1 cellular context compared by ENCODE assay signal in the genomic region with DNA sequence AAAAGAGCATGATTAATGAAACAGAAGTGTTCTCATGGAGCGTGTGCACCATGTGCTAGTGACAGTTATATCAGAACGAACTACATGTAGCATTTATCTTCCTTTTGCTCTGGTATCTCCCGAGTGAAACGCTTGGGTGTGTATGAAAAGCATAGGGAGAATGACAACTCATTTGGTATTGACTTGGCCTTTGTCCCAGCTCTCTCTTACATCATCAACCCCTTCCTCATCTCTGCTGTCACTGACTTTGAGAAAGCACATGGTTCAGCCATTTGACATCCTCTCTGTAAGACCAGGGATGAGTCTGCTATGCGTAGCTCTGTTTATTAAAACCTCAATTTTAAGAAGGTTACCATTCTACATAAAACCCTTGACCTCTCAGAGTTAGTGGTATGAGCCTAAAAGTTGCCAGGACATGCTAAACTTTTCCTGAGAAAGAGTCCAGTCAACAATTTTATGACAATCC.
TF ChIP-seq lines count a peak whose summit lies in the region.

No MANE protein-coding gene starts in this region.

TF ChIP-seq in HepG2, 621 proteins besides CTCF, POLR2A, EP300 and RAD21 (continued from another document and continues in another):
- TF ChIP-seq, protein P1, sequence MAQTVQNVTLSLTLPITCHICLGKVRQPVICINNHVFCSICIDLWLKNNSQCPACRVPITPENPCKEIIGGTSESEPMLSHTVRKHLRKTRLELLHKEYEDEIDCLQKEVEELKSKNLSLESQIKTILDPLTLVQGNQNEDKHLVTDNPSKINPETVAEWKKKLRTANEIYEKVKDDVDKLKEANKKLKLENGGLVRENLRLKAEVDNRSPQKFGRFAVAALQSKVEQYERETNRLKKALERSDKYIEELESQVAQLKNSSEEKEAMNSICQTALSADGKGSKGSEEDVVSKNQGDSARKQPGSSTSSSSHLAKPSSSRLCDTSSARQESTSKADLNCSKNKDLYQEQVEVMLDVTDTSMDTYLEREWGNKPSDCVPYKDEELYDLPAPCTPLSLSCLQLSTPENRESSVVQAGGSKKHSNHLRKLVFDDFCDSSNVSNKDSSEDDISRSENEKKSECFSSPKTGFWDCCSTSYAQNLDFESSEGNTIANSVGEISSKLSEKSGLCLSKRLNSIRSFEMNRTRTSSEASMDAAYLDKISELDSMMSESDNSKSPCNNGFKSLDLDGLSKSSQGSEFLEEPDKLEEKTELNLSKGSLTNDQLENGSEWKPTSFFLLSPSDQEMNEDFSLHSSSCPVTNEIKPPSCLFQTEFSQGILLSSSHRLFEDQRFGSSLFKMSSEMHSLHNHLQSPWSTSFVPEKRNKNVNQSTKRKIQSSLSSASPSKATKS (CRISPR knock-in tag; IDR thresholded peaks at IDR 0.05), result 0 out of 2 replicates have a peak, but pooled peaks have one; percentile 34
- TF ChIP-seq CENPX (CRISPR knock-in tag; IDR thresholded peaks at IDR 0.05) (no peak), DR1 (CRISPR knock-in tag; IDR thresholded peaks at IDR 0.05) (no peak), NFATC3 (CRISPR knock-in tag; IDR thresholded peaks at IDR 0.05) (0 out of 2 replicates have a peak, but pooled peaks have one; percentile 48), ARNT2 (CRISPR knock-in tag; IDR thresholded peaks at IDR 0.05; ENCODE audit: low read depth) (no peak), ATF7 (IDR thresholded peaks at IDR 0.05) (peak; percentile 24; the same call in 1 of the 2 replicates), ATF7 (CRISPR knock-in tag; IDR thresholded peaks at IDR 0.05) (no peak), SIN3A (IDR thresholded peaks at IDR 0.05; ENCODE audit: borderline replicate concordance, low read depth, low read length) (peak; percentile 69; the same call in 1 of the 2 replicates), ZNF124 (CRISPR knock-in tag; IDR thresholded peaks at IDR 0.05) (0 out of 2 replicates have a peak, but pooled peaks have one; percentile 17), ONECUT2 (CRISPR knock-in tag; IDR thresholded peaks at IDR 0.05) (peak; percentile 52; the same call in 1 of the 2 replicates), KLF16 (CRISPR knock-in tag; IDR thresholded peaks at IDR 0.05) (peak in 1 of 2 experiments; percentile 70; a peak in 1 of 4 replicates), ZNF367 (CRISPR knock-in tag; IDR thresholded peaks at IDR 0.05; ENCODE audit: borderline replicate concordance) (no peak), NFE2L2 (IDR thresholded peaks at IDR 0.05; ENCODE audit: low read length) (no peak), HOXD1 (CRISPR knock-in tag; IDR thresholded peaks at IDR 0.05) (peak; percentile 31; the same call in 1 of the 2 replicates), THYN1 (CRISPR knock-in tag; IDR thresholded peaks at IDR 0.05; ENCODE audit: borderline replicate concordance, low read depth) (0 out of 2 replicates have a peak, but pooled peaks have one; percentile 69), ZNF790 (CRISPR knock-in tag; IDR thresholded peaks at IDR 0.05; ENCODE audit: borderline replicate concordance) (no peak; the same call in 1 of the 2 replicates), ZSCAN21 (CRISPR knock-in tag; IDR thresholded peaks at IDR 0.05; ENCODE audit: borderline replicate concordance) (no peak), KLF12 (CRISPR knock-in tag; IDR thresholded peaks at IDR 0.05; ENCODE audit: borderline replicate concordance) (peak; percentile 41; the same call in 1 of the 2 replicates), ZSCAN9 (CRISPR knock-in tag; IDR thresholded peaks at IDR 0.05; ENCODE audit: borderline replicate concordance) (peak; percentile 93), NR3C1 (CRISPR knock-in tag; IDR thresholded peaks at IDR 0.05) (no peak), RNF2 (conservative IDR thresholded peaks at IDR 0.05; ENCODE audit: low read depth) (peak; percentile 72; the same call in 1 of the 2 replicates), SOX13 (IDR thresholded peaks at IDR 0.05) (no peak), SOX13 (CRISPR knock-in tag; conservative IDR thresholded peaks at IDR 0.05 in 1 of 2, IDR thresholded peaks at IDR 0.05 in 1 of 2) (peak in 1 of 2 experiments; percentile 64; a peak in 2 of 4 replicates), CREB1 (IDR thresholded peaks at IDR 0.05) (peak; percentile 52), CREB1 (CRISPR knock-in tag; IDR thresholded peaks at IDR 0.05) (peak; percentile 43; the same call in 1 of the 2 replicates), HMG20A (CRISPR knock-in tag; IDR thresholded peaks at IDR 0.05; ENCODE audit: borderline replicate concordance) (peak; percentile 48; the same call in 1 of the 2 replicates), THAP11 (CRISPR knock-in tag; IDR thresholded peaks at IDR 0.05) (peak; percentile 57), MTF2 (CRISPR knock-in tag; IDR thresholded peaks at IDR 0.05; ENCODE audit: borderline replicate concordance) (no peak), ELF4 (CRISPR knock-in tag; IDR thresholded peaks at IDR 0.05; ENCODE audit: borderline replicate concordance) (no peak), ZSCAN12 (CRISPR knock-in tag; IDR thresholded peaks at IDR 0.05) (peak; percentile 53; the same call in 1 of the 2 replicates)
- TF ChIP-seq, protein P2, sequence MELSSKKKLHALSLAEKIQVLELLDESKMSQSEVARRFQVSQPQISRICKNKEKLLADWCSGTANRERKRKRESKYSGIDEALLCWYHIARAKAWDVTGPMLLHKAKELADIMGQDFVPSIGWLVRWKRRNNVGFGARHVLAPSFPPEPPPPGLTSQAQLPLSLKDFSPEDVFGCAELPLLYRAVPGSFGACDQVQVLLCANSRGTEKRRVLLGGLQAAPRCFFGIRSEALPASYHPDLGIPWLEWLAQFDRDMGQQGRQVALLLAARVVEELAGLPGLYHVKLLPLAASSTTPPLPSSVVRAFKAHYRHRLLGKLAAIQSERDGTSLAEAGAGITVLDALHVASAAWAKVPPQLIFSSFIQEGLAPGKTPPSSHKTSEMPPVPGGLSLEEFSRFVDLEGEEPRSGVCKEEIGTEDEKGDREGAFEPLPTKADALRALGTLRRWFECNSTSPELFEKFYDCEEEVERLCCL (CRISPR knock-in tag; IDR thresholded peaks at IDR 0.05; ENCODE audit: borderline replicate concordance), result no peak
- TF ChIP-seq, protein P3, sequence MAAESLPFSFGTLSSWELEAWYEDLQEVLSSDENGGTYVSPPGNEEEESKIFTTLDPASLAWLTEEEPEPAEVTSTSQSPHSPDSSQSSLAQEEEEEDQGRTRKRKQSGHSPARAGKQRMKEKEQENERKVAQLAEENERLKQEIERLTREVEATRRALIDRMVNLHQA (CRISPR knock-in tag; IDR thresholded peaks at IDR 0.05), result no peak
- TF ChIP-seq, protein P4, sequence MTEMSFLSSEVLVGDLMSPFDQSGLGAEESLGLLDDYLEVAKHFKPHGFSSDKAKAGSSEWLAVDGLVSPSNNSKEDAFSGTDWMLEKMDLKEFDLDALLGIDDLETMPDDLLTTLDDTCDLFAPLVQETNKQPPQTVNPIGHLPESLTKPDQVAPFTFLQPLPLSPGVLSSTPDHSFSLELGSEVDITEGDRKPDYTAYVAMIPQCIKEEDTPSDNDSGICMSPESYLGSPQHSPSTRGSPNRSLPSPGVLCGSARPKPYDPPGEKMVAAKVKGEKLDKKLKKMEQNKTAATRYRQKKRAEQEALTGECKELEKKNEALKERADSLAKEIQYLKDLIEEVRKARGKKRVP (CRISPR knock-in tag; IDR thresholded peaks at IDR 0.05), result peak in 1 of 2 experiments; percentile 90; a peak in 2 of 4 replicates
- TF ChIP-seq, protein P5, sequence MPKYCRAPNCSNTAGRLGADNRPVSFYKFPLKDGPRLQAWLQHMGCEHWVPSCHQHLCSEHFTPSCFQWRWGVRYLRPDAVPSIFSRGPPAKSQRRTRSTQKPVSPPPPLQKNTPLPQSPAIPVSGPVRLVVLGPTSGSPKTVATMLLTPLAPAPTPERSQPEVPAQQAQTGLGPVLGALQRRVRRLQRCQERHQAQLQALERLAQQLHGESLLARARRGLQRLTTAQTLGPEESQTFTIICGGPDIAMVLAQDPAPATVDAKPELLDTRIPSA (CRISPR knock-in tag; IDR thresholded peaks at IDR 0.05; ENCODE audit: borderline replicate concordance), result no peak
- TF ChIP-seq, protein P6, sequence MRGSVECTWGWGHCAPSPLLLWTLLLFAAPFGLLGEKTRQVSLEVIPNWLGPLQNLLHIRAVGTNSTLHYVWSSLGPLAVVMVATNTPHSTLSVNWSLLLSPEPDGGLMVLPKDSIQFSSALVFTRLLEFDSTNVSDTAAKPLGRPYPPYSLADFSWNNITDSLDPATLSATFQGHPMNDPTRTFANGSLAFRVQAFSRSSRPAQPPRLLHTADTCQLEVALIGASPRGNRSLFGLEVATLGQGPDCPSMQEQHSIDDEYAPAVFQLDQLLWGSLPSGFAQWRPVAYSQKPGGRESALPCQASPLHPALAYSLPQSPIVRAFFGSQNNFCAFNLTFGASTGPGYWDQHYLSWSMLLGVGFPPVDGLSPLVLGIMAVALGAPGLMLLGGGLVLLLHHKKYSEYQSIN (CRISPR knock-in tag; IDR thresholded peaks at IDR 0.05; ENCODE audit: borderline replicate concordance), result no peak
- TF ChIP-seq, protein P7, sequence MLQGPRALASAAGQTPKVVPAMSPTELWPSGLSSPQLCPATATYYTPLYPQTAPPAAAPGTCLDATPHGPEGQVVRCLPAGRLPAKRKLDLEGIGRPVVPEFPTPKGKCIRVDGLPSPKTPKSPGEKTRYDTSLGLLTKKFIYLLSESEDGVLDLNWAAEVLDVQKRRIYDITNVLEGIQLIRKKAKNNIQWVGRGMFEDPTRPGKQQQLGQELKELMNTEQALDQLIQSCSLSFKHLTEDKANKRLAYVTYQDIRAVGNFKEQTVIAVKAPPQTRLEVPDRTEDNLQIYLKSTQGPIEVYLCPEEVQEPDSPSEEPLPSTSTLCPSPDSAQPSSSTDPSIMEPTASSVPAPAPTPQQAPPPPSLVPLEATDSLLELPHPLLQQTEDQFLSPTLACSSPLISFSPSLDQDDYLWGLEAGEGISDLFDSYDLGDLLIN (CRISPR knock-in tag; IDR thresholded peaks at IDR 0.05; ENCODE audit: borderline replicate concordance), result no peak
- TF ChIP-seq, protein P8, sequence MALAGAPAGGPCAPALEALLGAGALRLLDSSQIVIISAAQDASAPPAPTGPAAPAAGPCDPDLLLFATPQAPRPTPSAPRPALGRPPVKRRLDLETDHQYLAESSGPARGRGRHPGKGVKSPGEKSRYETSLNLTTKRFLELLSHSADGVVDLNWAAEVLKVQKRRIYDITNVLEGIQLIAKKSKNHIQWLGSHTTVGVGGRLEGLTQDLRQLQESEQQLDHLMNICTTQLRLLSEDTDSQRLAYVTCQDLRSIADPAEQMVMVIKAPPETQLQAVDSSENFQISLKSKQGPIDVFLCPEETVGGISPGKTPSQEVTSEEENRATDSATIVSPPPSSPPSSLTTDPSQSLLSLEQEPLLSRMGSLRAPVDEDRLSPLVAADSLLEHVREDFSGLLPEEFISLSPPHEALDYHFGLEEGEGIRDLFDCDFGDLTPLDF (CRISPR knock-in tag; IDR thresholded peaks at IDR 0.05), result peak; percentile 67; the same call in 1 of the 2 replicates
- TF ChIP-seq, protein P9, sequence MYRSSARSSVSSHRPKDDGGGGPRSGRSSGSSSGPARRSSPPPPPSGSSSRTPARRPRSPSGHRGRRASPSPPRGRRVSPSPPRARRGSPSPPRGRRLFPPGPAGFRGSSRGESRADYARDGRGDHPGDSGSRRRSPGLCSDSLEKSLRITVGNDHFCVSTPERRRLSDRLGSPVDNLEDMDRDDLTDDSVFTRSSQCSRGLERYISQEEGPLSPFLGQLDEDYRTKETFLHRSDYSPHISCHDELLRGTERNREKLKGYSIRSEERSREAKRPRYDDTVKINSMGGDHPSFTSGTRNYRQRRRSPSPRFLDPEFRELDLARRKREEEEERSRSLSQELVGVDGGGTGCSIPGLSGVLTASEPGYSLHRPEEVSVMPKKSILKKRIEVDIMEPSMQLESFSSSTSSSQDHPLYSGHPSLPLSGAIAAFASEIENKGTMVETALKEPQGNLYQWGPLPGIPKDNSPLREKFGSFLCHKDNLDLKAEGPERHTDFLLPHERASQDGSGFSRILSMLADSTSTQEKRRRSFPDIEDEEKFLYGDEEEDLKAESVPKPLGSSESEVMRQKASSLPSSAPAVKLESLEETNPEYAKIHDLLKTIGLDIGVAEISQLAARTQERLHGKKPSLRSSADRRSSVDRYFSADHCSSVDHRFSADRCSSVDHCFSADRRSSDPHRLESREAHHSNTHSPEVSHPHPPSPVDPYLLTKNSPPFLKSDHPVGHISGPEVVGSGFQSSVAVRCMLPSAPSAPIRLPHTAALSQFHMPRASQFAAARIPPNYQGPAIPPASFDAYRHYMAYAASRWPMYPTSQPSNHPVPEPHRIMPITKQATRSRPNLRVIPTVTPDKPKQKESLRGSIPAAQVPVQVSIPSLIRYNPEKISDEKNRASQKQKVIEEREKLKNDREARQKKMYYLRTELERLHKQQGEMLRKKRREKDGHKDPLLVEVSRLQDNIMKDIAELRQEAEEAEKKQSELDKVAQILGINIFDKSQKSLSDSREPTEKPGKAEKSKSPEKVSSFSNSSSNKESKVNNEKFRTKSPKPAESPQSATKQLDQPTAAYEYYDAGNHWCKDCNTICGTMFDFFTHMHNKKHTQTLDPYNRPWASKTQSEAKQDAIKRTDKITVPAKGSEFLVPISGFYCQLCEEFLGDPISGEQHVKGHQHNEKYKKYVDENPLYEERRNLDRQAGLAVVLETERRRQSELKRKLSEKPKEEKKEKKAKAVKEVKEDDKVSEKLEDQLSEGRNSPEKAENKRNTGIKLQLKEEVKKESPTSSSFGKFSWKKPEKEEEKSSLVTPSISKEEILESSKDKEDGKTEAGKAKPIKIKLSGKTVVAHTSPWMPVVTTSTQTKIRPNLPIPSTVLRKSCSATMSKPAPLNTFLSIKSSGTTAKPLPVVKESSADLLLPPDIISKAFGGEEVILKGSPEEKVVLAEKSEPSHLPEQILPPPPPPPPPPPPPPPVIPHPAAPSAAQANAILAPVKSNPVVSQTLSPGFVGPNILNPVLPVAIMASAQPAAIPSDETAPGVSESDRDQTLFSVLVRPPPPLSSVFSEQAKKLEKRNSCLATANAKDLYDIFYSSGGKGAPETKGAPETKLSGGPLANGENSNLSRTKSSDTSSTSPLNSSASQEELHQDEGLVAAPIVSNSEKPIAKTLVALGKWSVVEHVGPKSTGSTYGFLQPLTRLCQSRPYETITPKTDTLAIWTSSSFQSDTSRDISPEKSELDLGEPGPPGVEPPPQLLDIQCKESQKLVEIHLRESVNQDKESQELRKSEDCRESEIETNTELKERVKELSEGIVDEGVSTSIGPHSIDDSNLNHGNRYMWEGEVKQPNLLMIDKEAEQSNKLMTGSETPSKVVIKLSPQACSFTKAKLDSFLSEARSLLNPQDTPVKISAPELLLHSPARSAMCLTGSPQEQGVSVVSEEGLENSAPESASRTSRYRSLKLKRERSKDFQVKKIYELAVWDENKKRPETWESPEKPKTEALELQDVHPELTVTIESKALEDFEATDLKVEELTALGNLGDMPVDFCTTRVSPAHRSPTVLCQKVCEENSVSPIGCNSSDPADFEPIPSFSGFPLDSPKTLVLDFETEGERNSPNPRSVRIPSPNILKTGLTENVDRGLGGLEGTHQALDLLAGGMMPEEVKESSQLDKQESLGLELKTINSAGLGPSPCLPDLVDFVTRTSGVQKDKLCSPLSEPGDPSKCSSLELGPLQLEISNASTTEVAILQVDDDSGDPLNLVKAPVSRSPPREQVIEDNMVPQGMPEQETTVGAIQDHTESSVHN (CRISPR knock-in tag; IDR thresholded peaks at IDR 0.05), result no peak
- TF ChIP-seq, protein P10, sequence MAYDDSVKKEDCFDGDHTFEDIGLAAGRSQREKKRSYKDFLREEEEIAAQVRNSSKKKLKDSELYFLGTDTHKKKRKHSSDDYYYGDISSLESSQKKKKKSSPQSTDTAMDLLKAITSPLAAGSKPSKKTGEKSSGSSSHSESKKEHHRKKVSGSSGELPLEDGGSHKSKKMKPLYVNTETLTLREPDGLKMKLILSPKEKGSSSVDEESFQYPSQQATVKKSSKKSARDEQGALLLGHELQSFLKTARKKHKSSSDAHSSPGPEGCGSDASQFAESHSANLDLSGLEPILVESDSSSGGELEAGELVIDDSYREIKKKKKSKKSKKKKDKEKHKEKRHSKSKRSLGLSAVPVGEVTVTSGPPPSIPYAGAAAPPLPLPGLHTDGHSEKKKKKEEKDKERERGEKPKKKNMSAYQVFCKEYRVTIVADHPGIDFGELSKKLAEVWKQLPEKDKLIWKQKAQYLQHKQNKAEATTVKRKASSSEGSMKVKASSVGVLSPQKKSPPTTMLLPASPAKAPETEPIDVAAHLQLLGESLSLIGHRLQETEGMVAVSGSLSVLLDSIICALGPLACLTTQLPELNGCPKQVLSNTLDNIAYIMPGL (CRISPR knock-in tag; IDR thresholded peaks at IDR 0.05; ENCODE audit: borderline replicate concordance in 1 of 2, low read depth in 1 of 2), result peak; percentile 2 to 7; a peak in 2 of 4 replicates
